7 cellular contexts compared by ENCODE assay signal in genomic region chrX:82058728-82059127, GRCh38.
"Had no signal": no experiment of that assay in that cellular context is flagged by ENCODE, and none has a peak within 500 bp of the region (broad histone marks: within the 10 kb centered on the region; RNA-seq: fewer than 3 reads in every experiment).

No MANE protein-coding gene starts in this region.

- DNase-seq: IMR-90, KBM-7, KG1 had no signal

- H3K9ac ChIP-seq: KMS-11 had no signal

- ATAC-seq: K562 had no signal

- H3K4me2 ChIP-seq: KMS-11 had no signal

- H3K4me3 ChIP-seq: K562 had no signal

- H3K27ac ChIP-seq: HL-60, KMS-11 had no signal

- FAIRE-seq: HTR-8/SVneo, K562 had no signal
